ENCODE assay signal across 8 cellular contexts in the genomic region with DNA sequence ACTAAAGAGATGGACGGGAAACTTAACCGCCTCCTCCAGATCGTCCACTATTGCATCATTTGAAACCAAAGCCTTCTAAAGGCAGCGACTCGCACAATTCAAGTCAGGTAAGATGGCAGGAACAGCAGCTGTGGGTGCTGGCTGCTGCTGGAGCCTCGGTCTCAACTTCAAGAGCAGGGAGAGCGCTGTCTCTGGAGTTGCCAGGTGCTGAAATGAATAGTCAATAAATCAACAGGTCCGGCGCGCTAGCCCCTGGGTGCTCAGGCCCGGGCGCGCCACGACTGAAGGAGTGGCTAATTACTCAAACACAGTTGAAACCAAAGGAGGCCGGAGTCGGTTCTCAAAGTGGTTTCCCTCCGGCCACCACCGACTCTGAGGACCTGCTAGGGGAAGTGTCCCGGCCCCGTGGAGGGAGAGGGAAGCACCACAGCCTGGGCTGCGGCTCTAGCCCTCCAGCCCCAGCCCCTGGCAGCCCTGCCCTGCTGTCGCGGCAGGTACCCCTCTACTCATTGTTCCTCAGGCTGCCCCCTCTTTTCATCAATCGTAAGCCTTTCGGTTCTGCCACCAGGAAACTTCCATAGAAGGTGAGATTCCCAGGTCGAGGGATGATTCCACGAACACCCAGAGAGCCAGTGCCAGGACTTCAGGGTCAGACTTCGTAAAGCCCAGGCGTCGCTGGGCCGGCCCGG. TPM values are rescaled to one million over a fixed set of nuclear protein-coding genes. Genes with fewer than 3 reads are reported as not detected.
DNase-seq lines count a peak whose midpoint lies in the region; ATAC-seq and TF ChIP-seq lines count a peak whose summit lies in the region.

No MANE protein-coding gene starts in this region.

- H3K9me3 ChIP-seq in ES-I3 (ENCODE audit: control insufficient read depth, insufficient read depth, low read length) (no peaks in the 10 kb centered on the region), OCI-LY3 (ENCODE audit: insufficient read depth, low read length) (no peaks in the 10 kb centered on the region), parathyroid adenoma (ENCODE audit: control insufficient read depth, low read length) (no peaks in the 10 kb centered on the region)

- no peaks in the 10 kb centered on the region for H3K79me2 ChIP-seq in OCI-LY3 (ENCODE audit: low read length)
- H3K79me2 ChIP-seq in parathyroid adenoma = no peaks in the 10 kb centered on the region

- H3K36me3 ChIP-seq in ES-I3 (ENCODE audit: insufficient read depth, low read length) (no peaks in the 10 kb centered on the region), OCI-LY3 (replicated peaks; ENCODE audit: low read depth, low read length) (no peaks in the 10 kb centered on the region), parathyroid adenoma (ENCODE audit: control insufficient read depth, insufficient read depth, low read length) (no peaks in the 10 kb centered on the region)

- H2AFZ ChIP-seq in OCI-LY3 (ENCODE audit: low read depth, low read length) = peak overlapping the region; percentile 98
- H2AFZ ChIP-seq in parathyroid adenoma = peak overlapping the region; percentile 97

- ATAC-seq in HG03460 (IDR thresholded peaks at IDR 0.05; ENCODE audit: unreplicated experiment) (peak; percentile 25), left cardiac atrium (peak; percentile 28 to 59), GM18520 (IDR thresholded peaks at IDR 0.05; ENCODE audit: unreplicated experiment) (no peak)
- peak; percentile 30 to 37 for ATAC-seq in activated naive CD4-positive, alpha-beta T cell treated with anti-CD3 and anti-CD28 coated beads, Interleukin-2, amount 50 U/mL, for 72 hours

- no peaks in the 10 kb centered on the region for H4K20me1 ChIP-seq in OCI-LY3 (ENCODE audit: insufficient read depth, low read length)

- H3K27ac ChIP-seq in OCI-LY3 (ENCODE audit: low read length) (no peak overlapping the region), parathyroid adenoma (peak overlapping the region; percentile 67)

- H3K9ac ChIP-seq in ES-I3 (ENCODE audit: low read depth, low read length) (peak overlapping the region; percentile 85), OCI-LY3 (ENCODE audit: low read length) (peak overlapping the region; percentile 59), parathyroid adenoma (no peak overlapping the region)

- H3K27ac Mint-ChIP-seq in activated naive CD4-positive, alpha-beta T cell treated with anti-CD3 and anti-CD28 coated beads, Interleukin-2, amount 50 U/mL, for 72 hours = peak overlapping the region; percentile 93 to 95

- intact Hi-C loops in left cardiac atrium (cut with DNase I) = loop anchor here in 1 of 2 donors (5.0 kb wide), 1 partner anchor 116 kb away; the partner anchor contains the start of gene SNAPC3

- H3K36me3 Mint-ChIP-seq in activated naive CD4-positive, alpha-beta T cell treated with anti-CD3 and anti-CD28 coated beads, Interleukin-2, amount 50 U/mL, for 72 hours = peaks cover 22 to 35% of the 10 kb centered on the region in 2 donors

- DNase-seq in activated naive CD4-positive, alpha-beta T cell treated with anti-CD3 and anti-CD28 coated beads, Interleukin-2, amount 50 U/mL, for 72 hours (ENCODE audit: low spot score in 2 of 2) = peak; percentile 42 to 71
- DNase-seq in left cardiac atrium = peak; percentile 53
- DNase-seq in NK-92 treated with Interleukin-12 subunit alpha and Interleukin-12 subunit beta, amount 100 ng/mL, for 24 hours (lab: John Stamatoyannopoulos, UW) = no peak

- H3K27me3 ChIP-seq in OCI-LY3 (ENCODE audit: low read depth, low read length) (peaks cover 39% of the 10 kb centered on the region), parathyroid adenoma (ENCODE audit: control insufficient read depth, insufficient read depth, low read length) (no peaks in the 10 kb centered on the region)

- H3K4me2 ChIP-seq in OCI-LY3 (ENCODE audit: low read length) = peak overlapping the region; percentile 97
- H3K4me2 ChIP-seq in parathyroid adenoma (ENCODE audit: low read length) = peak overlapping the region; percentile 72

- H3K9me3 Mint-ChIP-seq in activated naive CD4-positive, alpha-beta T cell treated with anti-CD3 and anti-CD28 coated beads, Interleukin-2, amount 50 U/mL, for 72 hours = no peaks in the 10 kb centered on the region

- peak overlapping the region; percentile 85 for H3K4me3 ChIP-seq in OCI-LY3 (ENCODE audit: low read length)
- H3K4me3 ChIP-seq in parathyroid adenoma (ENCODE audit: low read depth, low read length) = peak overlapping the region; percentile 77

- H3K4me1 ChIP-seq in ES-I3 (ENCODE audit: insufficient read depth, low read length) = 0 out of 2 replicates have a peak, but pooled peaks cover 7% of the 10 kb centered on the region
- H3K4me1 ChIP-seq in OCI-LY3 (ENCODE audit: low read length) = peaks cover 24% of the 10 kb centered on the region
- H3K4me1 ChIP-seq in parathyroid adenoma = no peaks in the 10 kb centered on the region

- TF ChIP-seq CTCF in OCI-LY3 (IDR thresholded peaks at IDR 0.05; ENCODE audit: low read depth, low read length) (no peak), parathyroid adenoma (IDR thresholded peaks at IDR 0.05) (no peak)

RNA-seq across cellular contexts. Expression of gene TTC39B, which starts 0.8 kb away (rescaled TPM):
- 10 to 100 TPM; 32.4 to 34.2 TPM for total RNA-seq in activated naive CD4-positive, alpha-beta T cell treated with anti-CD3 and anti-CD28 coated beads, Interleukin-2, amount 50 U/mL, for 72 hours
- total RNA-seq in left cardiac atrium = 1 to 10 TPM; 2.9 to 4.8 TPM

Comparison
In these comparisons a context has a peak if more than half of its experiments do, and no peak if none do; other contexts are left out.
1. RNA of gene TTC39B, which starts 0.8 kb away (total RNA-seq): 32.4 to 34.2 TPM in activated naive CD4-positive, alpha-beta T cell treated with anti-CD3 and anti-CD28 coated beads, Interleukin-2, amount 50 U/mL, for 72 hours; 2.9 to 4.8 TPM in left cardiac atrium; every median in the first group is over 4 times any median in the second.